Comparison of ENCODE assay signal across 25 cellular contexts in the genomic region with DNA sequence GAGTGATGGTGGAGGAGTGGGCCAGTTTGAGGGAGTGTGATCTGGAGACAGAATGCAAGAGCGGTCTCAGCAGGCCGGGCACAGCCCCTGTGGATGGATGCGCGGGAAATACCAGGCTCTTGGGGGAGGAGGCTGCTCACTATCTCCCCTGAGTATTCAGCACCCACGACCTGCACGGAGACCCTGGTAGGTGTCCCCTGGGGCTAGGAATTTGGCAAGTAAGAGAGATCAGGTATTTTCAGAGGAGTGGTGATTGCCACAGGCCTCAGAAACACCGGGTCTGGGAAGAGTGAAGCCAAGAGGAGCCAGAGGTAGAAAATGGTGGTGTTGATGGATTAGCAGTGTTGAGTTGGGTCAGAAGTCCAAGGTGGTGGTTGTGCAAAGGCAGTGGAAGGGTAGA.
A peak's percentile ranks its signal among the peaks of the same experiment; 100 is the strongest.
DNase-seq lines count a peak whose midpoint lies in the region; ATAC-seq and TF ChIP-seq lines count a peak whose summit lies in the region.
"Had no signal": no experiment of that assay in that cellular context is flagged by ENCODE, and none has a peak within 500 bp of the region (broad histone marks: within the 10 kb centered on the region; RNA-seq: fewer than 3 reads in every experiment).

No MANE protein-coding gene starts in this region.

- H3K4me1 ChIP-seq in esophagus muscularis mucosa (no peaks in the 10 kb centered on the region), neuronal stem cell (ENCODE audit: control insufficient read depth in 2 of 2, insufficient read depth in 1 of 2, low read depth in 1 of 2, low read length in 2 of 2) (peaks cover 0 to 14% of the 10 kb centered on the region in 2 donors)
- H3K4me1 ChIP-seq: BLaER1 had no signal

- no peak overlapping the region for H4K8ac ChIP-seq in neuronal stem cell (ENCODE audit: low read depth, low read length)

- H3K79me1 ChIP-seq in neuronal stem cell (ENCODE audit: low read depth, low read length): peaks cover 5% of the 10 kb centered on the region

- no peak overlapping the region for H3K4me3 Mint-ChIP-seq in activated naive CD8-positive, alpha-beta T cell treated with anti-CD3 and anti-CD28 coated beads, Interleukin-2, amount 50 U/mL, for 24 hours
- no peak overlapping the region for H3K4me3 Mint-ChIP-seq in activated naive CD8-positive, alpha-beta T cell treated with anti-CD3 and anti-CD28 coated beads for 36 hours
- no peak overlapping the region for H3K4me3 Mint-ChIP-seq in mesothelial cell of epicardium
- H3K4me3 Mint-ChIP-seq: CD14-positive monocyte; CD4-positive, alpha-beta memory T cell; CD4-positive, CD25-positive, alpha-beta regulatory T cell; CD8-positive, alpha-beta memory T cell had no signal

- intact Hi-C loops in esophagus muscularis mucosa (cut with DNase I): no loop called here

- H3K23ac ChIP-seq in neuronal stem cell (ENCODE audit: low read depth, low read length, poor library complexity): no peak overlapping the region

- H2BK5ac ChIP-seq in neuronal stem cell (ENCODE audit: low read length): no peak overlapping the region

- H2AK5ac ChIP-seq in neuronal stem cell (ENCODE audit: low read depth, low read length): no peak overlapping the region

- no peak overlapping the region for H3K4me2 ChIP-seq in neuronal stem cell (ENCODE audit: insufficient read depth, low read length, poor library complexity, severe bottlenecking)
- H3K4me2 ChIP-seq: BLaER1 had no signal

- no peak overlapping the region for H2BK120ac ChIP-seq in neuronal stem cell (ENCODE audit: low read depth, low read length)

- H3K27me3 Mint-ChIP-seq in activated naive CD8-positive, alpha-beta T cell treated with anti-CD3 and anti-CD28 coated beads, Interleukin-2, amount 50 U/mL, for 24 hours: no peaks in the 10 kb centered on the region
- peaks cover 3% of the 10 kb centered on the region for H3K27me3 Mint-ChIP-seq in activated naive CD8-positive, alpha-beta T cell treated with anti-CD3 and anti-CD28 coated beads for 36 hours
- H3K27me3 Mint-ChIP-seq in mesothelial cell of epicardium (ENCODE audit: low read depth): peaks cover 10% of the 10 kb centered on the region
- H3K27me3 Mint-ChIP-seq: CD4-positive, alpha-beta memory T cell; CD4-positive, CD25-positive, alpha-beta regulatory T cell; CD8-positive, alpha-beta memory T cell had no signal

- H2AFZ ChIP-seq in neuronal stem cell (ENCODE audit: low read length): no peak overlapping the region

- no peak for DNase-seq in activated naive CD8-positive, alpha-beta T cell treated with anti-CD3 and anti-CD28 coated beads, Interleukin-2, amount 50 U/mL, for 24 hours
- no peak for DNase-seq in activated naive CD8-positive, alpha-beta T cell treated with anti-CD3 and anti-CD28 coated beads for 36 hours
- DNase-seq in esophagus muscularis mucosa (ENCODE audit: extremely low spot score): peak; percentile 81
- no peak for DNase-seq in neuronal stem cell (ENCODE audit: low spot score)
- DNase-seq in mesothelial cell of epicardium (ENCODE audit: low spot score in 2 of 2, unreplicated experiment in 2 of 2): no peak
- DNase-seq in SW480 (ENCODE audit: low spot score): no peak
- DNase-seq: 8988T; ACHN; BE2C; C1 segment of cervical spinal cord; CD4-positive, alpha-beta memory T cell; CD4-positive, CD25-positive, alpha-beta regulatory T cell; CD8-positive, alpha-beta memory T cell; COR-L47; DMS 273 treated with DMSO at 0.1 percent for 48 hours; DMS153; DMS53; DMS79; DND-41; EL; GDM1 had no signal

- H3K14ac ChIP-seq in neuronal stem cell (ENCODE audit: low read length): no peak overlapping the region

- H3K18ac ChIP-seq in neuronal stem cell (ENCODE audit: low read length): peak overlapping the region; percentile 46

- no peak overlapping the region for H3K4ac ChIP-seq in neuronal stem cell (ENCODE audit: low read length)

- no peaks in the 10 kb centered on the region for H3K36me3 Mint-ChIP-seq in activated naive CD8-positive, alpha-beta T cell treated with anti-CD3 and anti-CD28 coated beads, Interleukin-2, amount 50 U/mL, for 24 hours (ENCODE audit: low read depth)
- no peaks in the 10 kb centered on the region for H3K36me3 Mint-ChIP-seq in activated naive CD8-positive, alpha-beta T cell treated with anti-CD3 and anti-CD28 coated beads for 36 hours
- no peaks in the 10 kb centered on the region for H3K36me3 Mint-ChIP-seq in mesothelial cell of epicardium
- H3K36me3 Mint-ChIP-seq: CD14-positive monocyte; CD4-positive, alpha-beta memory T cell; CD4-positive, CD25-positive, alpha-beta regulatory T cell; CD8-positive, alpha-beta memory T cell had no signal

- H3K4me3 ChIP-seq in esophagus muscularis mucosa (no peak overlapping the region), neuronal stem cell (ENCODE audit: low read length in 2 of 2) (no peak overlapping the region)
- H3K4me3 ChIP-seq: BLaER1, GM12878 had no signal

- H3K27me3 ChIP-seq in esophagus muscularis mucosa (no peaks in the 10 kb centered on the region), neuronal stem cell (ENCODE audit: control insufficient read depth in 3 of 3, insufficient read depth in 3 of 3, low read depth in 1 of 3, low read length in 3 of 3) (peaks cover 0 to 8% (median 4%) of the 10 kb centered on the region in 3 experiments)
- H3K27me3 ChIP-seq: BE2C, BLaER1 had no signal

- no peaks in the 10 kb centered on the region for H3K36me3 ChIP-seq in esophagus muscularis mucosa
- H3K36me3 ChIP-seq in neuronal stem cell (replicated peaks in 1 of 2; ENCODE audit: control insufficient read depth in 2 of 2, insufficient read depth in 2 of 2, low read length in 2 of 2): peaks cover 0 to 9% of the 10 kb centered on the region in 2 donors
- H3K36me3 ChIP-seq: BE2C, BLaER1 had no signal

- peak; percentile 10 for ATAC-seq in activated naive CD8-positive, alpha-beta T cell treated with anti-CD3 and anti-CD28 coated beads, Interleukin-2, amount 50 U/mL, for 24 hours
- no peak for ATAC-seq in GM21360 (IDR thresholded peaks at IDR 0.05; ENCODE audit: unreplicated experiment)
- ATAC-seq: GM12878 had no signal

- H3K4me1 Mint-ChIP-seq in activated naive CD8-positive, alpha-beta T cell treated with anti-CD3 and anti-CD28 coated beads, Interleukin-2, amount 50 U/mL, for 24 hours: no peaks in the 10 kb centered on the region
- no peaks in the 10 kb centered on the region for H3K4me1 Mint-ChIP-seq in activated naive CD8-positive, alpha-beta T cell treated with anti-CD3 and anti-CD28 coated beads for 36 hours
- peaks cover 9% of the 10 kb centered on the region for H3K4me1 Mint-ChIP-seq in mesothelial cell of epicardium
- H3K4me1 Mint-ChIP-seq: CD14-positive monocyte; CD4-positive, alpha-beta memory T cell; CD4-positive, CD25-positive, alpha-beta regulatory T cell; CD8-positive, alpha-beta memory T cell had no signal

- H3K9ac ChIP-seq in neuronal stem cell (ENCODE audit: low read depth, low read length, poor library complexity): no peak overlapping the region
- H3K9ac ChIP-seq: BLaER1 had no signal

- H4K91ac ChIP-seq in neuronal stem cell (ENCODE audit: low read depth, low read length, poor library complexity): no peak overlapping the region

- H3K9me3 ChIP-seq in esophagus muscularis mucosa: no peaks in the 10 kb centered on the region
- peaks cover 0 to 16% of the 10 kb centered on the region in 2 donors for H3K9me3 ChIP-seq in neuronal stem cell (replicated peaks in 1 of 2; ENCODE audit: control insufficient read depth in 2 of 2, insufficient read depth in 1 of 2, low read depth in 1 of 2, low read length in 2 of 2)
- H3K9me3 ChIP-seq: BE2C, BLaER1 had no signal

- H3K9me3 Mint-ChIP-seq in activated naive CD8-positive, alpha-beta T cell treated with anti-CD3 and anti-CD28 coated beads, Interleukin-2, amount 50 U/mL, for 24 hours: peaks cover 9% of the 10 kb centered on the region
- H3K9me3 Mint-ChIP-seq in activated naive CD8-positive, alpha-beta T cell treated with anti-CD3 and anti-CD28 coated beads for 36 hours: no peaks in the 10 kb centered on the region
- H3K9me3 Mint-ChIP-seq in mesothelial cell of epicardium: peaks cover 4% of the 10 kb centered on the region

- H3K27ac Mint-ChIP-seq in activated naive CD8-positive, alpha-beta T cell treated with anti-CD3 and anti-CD28 coated beads, Interleukin-2, amount 50 U/mL, for 24 hours: no peak overlapping the region
- H3K27ac Mint-ChIP-seq in activated naive CD8-positive, alpha-beta T cell treated with anti-CD3 and anti-CD28 coated beads for 36 hours: no peak overlapping the region
- no peak overlapping the region for H3K27ac Mint-ChIP-seq in mesothelial cell of epicardium
- H3K27ac Mint-ChIP-seq: CD14-positive monocyte; CD4-positive, CD25-positive, alpha-beta regulatory T cell had no signal

- TF ChIP-seq EP300 in esophagus muscularis mucosa (IDR thresholded peaks at IDR 0.05): no peak

- WGBS in esophagus muscularis mucosa: 82% methylated on average over 7 of the region's 7 CpGs
- WGBS in neuronal stem cell (ENCODE audit: extremely low coverage in 2 of 2, insufficient read length in 2 of 2, insufficient replicate concordance in 1 of 2), 2 donors: no CpG with 5 or more reads among the region's 7 CpGs

- H2BK12ac ChIP-seq in neuronal stem cell (ENCODE audit: low read length): no peak overlapping the region

- no peak overlapping the region for H2BK15ac ChIP-seq in neuronal stem cell (ENCODE audit: low read length)

- no peak for TF ChIP-seq CTCF in esophagus muscularis mucosa (IDR thresholded peaks at IDR 0.05)
- no peak for TF ChIP-seq CTCF in mesothelial cell of epicardium (IDR thresholded peaks at IDR 0.05; ENCODE audit: unreplicated experiment)

- TF ChIP-seq POLR2A in esophagus muscularis mucosa (IDR thresholded peaks at IDR 0.05; ENCODE audit: low read depth): no peak

- H3K27ac ChIP-seq in esophagus muscularis mucosa (replicated peaks in 1 of 4) (no peak overlapping the region), neuronal stem cell (replicated peaks; ENCODE audit: low read length) (no peak overlapping the region)
- H3K27ac ChIP-seq: BLaER1 had no signal
